Comparison of ENCODE assay signal across 2 cellular contexts in genomic region chr19:47539747-47540311, GRCh38.
TF ChIP-seq lines count a peak whose summit lies in the region.

No MANE protein-coding gene starts in this region.

TF ChIP-seq in A549, 52 proteins besides CTCF, POLR2A, EP300 and RAD21:
- TF ChIP-seq E2F6 (IDR thresholded peaks at IDR 0.05; ENCODE audit: borderline replicate concordance, low read depth) (no peak), MAFK (IDR thresholded peaks at IDR 0.05; ENCODE audit: partially characterized antibody) (peak; percentile 77)

TF ChIP-seq in HEK293, 187 proteins besides CTCF, POLR2A, EP300 and RAD21:
- no peak for TF ChIP-seq ATF2 (tag by site-specific recombination; IDR thresholded peaks at IDR 0.05; ENCODE audit: low read depth)
- TF ChIP-seq ZBTB7A (tag by site-specific recombination; IDR thresholded peaks at IDR 0.05; ENCODE audit: low read depth) = no peak
- TF ChIP-seq AEBP2 (tag by site-specific recombination; IDR thresholded peaks at IDR 0.05; ENCODE audit: borderline replicate concordance) = no peak
- no peak for TF ChIP-seq ZNF530 (tag by site-specific recombination; IDR thresholded peaks at IDR 0.05; ENCODE audit: low read depth)
- no peak for TF ChIP-seq MEIS1 (CRISPR knock-in tag; IDR thresholded peaks at IDR 0.05; ENCODE audit: borderline replicate concordance)
- TF ChIP-seq SCRT2 (tag by site-specific recombination; IDR thresholded peaks at IDR 0.05) = peak; percentile 26; the same call in 1 of the 2 replicates
